ENCODE assay signal across 9 cellular contexts in genomic region chr12:39807043-39807442, GRCh38.
DNase-seq lines count a peak whose midpoint lies in the region; TF ChIP-seq lines count a peak whose summit lies in the region.
"Had no signal": no experiment of that assay in that cellular context is flagged by ENCODE, and none has a peak within 500 bp of the region (broad histone marks: within the 10 kb centered on the region; RNA-seq: fewer than 3 reads in every experiment).

No MANE protein-coding gene starts in this region.

- DNase-seq in COLO829 (ENCODE audit: low spot score) (peak; percentile 4), H4 (ENCODE audit: low spot score) (peak; percentile 15), NCI-H69 (lab: John Stamatoyannopoulos, UW) (peak; percentile 39), fibroblast of villous mesenchyme (ENCODE audit: low read depth) (no peak), ascending aorta (ENCODE audit: low spot score in 2 of 2) (no peak), NCI-H2081 treated with DMSO at 0.1 percent for 48 hours (lab: John Stamatoyannopoulos, UW) (no peak), sigmoid colon (no peak)
- DNase-seq in CD8-positive, alpha-beta memory T cell, result no peak

- no peak for TF ChIP-seq POLR2A in sigmoid colon (IDR thresholded peaks at IDR 0.05)

- H3K4me3 ChIP-seq in fibroblast of villous mesenchyme (ENCODE audit: low read depth, low read length) (no peak overlapping the region), ascending aorta (no peak overlapping the region), sigmoid colon (no peak overlapping the region)
- no peak overlapping the region for H3K4me3 ChIP-seq in CD8-positive, alpha-beta memory T cell (ENCODE audit: low read length)

- POLR2A ChIA-PET in CD8-positive, alpha-beta memory T cell (lab: Charles Lee), result no interaction called here

- peak; percentile 31 for TF ChIP-seq CTCF in fibroblast of villous mesenchyme (IDR thresholded peaks at IDR 0.05; ENCODE audit: insufficient read depth, low read depth, low read length)
- TF ChIP-seq CTCF in ascending aorta (IDR thresholded peaks at IDR 0.05), result no peak
- TF ChIP-seq CTCF in sigmoid colon (IDR thresholded peaks at IDR 0.05), result no peak

- H3K27me3 ChIP-seq in ascending aorta, result no peaks in the 10 kb centered on the region
- no peaks in the 10 kb centered on the region for H3K27me3 ChIP-seq in CD8-positive, alpha-beta memory T cell (ENCODE audit: insufficient read depth, low read length, poor library complexity, severe bottlenecking)
- no peaks in the 10 kb centered on the region for H3K27me3 ChIP-seq in sigmoid colon
- H3K27me3 ChIP-seq: neutrophil had no signal

- H3K36me3 Mint-ChIP-seq in CD8-positive, alpha-beta memory T cell, result peaks cover 0 to 5% (median 1%) of the 10 kb centered on the region in 3 donors

- intact Hi-C loops in ascending aorta (cut with DNase I), result no loop called here
- intact Hi-C loops in sigmoid colon (cut with DNase I), result no loop called here

- CTCF ChIA-PET in CD8-positive, alpha-beta memory T cell (lab: Charles Lee), result no interaction called here

- no peak overlapping the region for H3K27ac Mint-ChIP-seq in CD8-positive, alpha-beta memory T cell

- no peak overlapping the region for H3K27ac ChIP-seq in ascending aorta
- H3K27ac ChIP-seq in CD8-positive, alpha-beta memory T cell (ENCODE audit: low read depth, low read length), result no peak overlapping the region
- no peak overlapping the region for H3K27ac ChIP-seq in sigmoid colon
- H3K27ac ChIP-seq: neutrophil had no signal

- H3K27me3 Mint-ChIP-seq in CD8-positive, alpha-beta memory T cell, result no peaks in the 10 kb centered on the region

- peaks cover 0 to 6% (median 0%) of the 10 kb centered on the region in 3 donors for H3K4me1 Mint-ChIP-seq in CD8-positive, alpha-beta memory T cell

- H3K36me3 ChIP-seq in ascending aorta, result no peaks in the 10 kb centered on the region
- H3K36me3 ChIP-seq in CD8-positive, alpha-beta memory T cell (ENCODE audit: insufficient read depth, low read length), result no peaks in the 10 kb centered on the region
- no peaks in the 10 kb centered on the region for H3K36me3 ChIP-seq in sigmoid colon
- H3K36me3 ChIP-seq: neutrophil had no signal

- H3K4me1 ChIP-seq in ascending aorta (no peaks in the 10 kb centered on the region), sigmoid colon (peaks cover 0 to 22% (median 1%) of the 10 kb centered on the region in 4 donors)
- no peaks in the 10 kb centered on the region for H3K4me1 ChIP-seq in CD8-positive, alpha-beta memory T cell (ENCODE audit: insufficient read depth, low read length)

- no peak for TF ChIP-seq EP300 in sigmoid colon (IDR thresholded peaks at IDR 0.05)

- no peak overlapping the region for H3K4me3 Mint-ChIP-seq in CD8-positive, alpha-beta memory T cell

- H3K9me3 Mint-ChIP-seq in CD8-positive, alpha-beta memory T cell, result peaks cover 0 to 16% (median 5%) of the 10 kb centered on the region in 5 donors

- 92 to 95% methylated on average over 5 of the region's 5 CpGs for WGBS in sigmoid colon, 2 donors

- peaks cover 0 to 5% of the 10 kb centered on the region in 2 donors for H3K9me3 ChIP-seq in ascending aorta
- no peaks in the 10 kb centered on the region for H3K9me3 ChIP-seq in CD8-positive, alpha-beta memory T cell (ENCODE audit: low read length)
- H3K9me3 ChIP-seq in sigmoid colon, result no peaks in the 10 kb centered on the region
- H3K9me3 ChIP-seq: neutrophil had no signal

Comparison
In these comparisons a context has a peak if more than half of its experiments do, and no peak if none do; other contexts are left out.
1. DNase-seq: peak in COLO829 (single experiment), H4 (single experiment) and NCI-H69 (single experiment); none in fibroblast of villous mesenchyme (single experiment), ascending aorta (0 of 2), NCI-H2081 treated with DMSO at 0.1 percent for 48 hours (single experiment), CD8-positive, alpha-beta memory T cell (0 of 5) and sigmoid colon (single experiment).